ENCODE assay signal across 25 cellular contexts in genomic region chr4:86005998-86006397, GRCh38.
"Had no signal": no experiment of that assay in that cellular context is flagged by ENCODE, and none has a peak within 500 bp of the region (broad histone marks: within the 10 kb centered on the region; RNA-seq: fewer than 3 reads in every experiment).

No MANE protein-coding gene starts in this region.

- H3K27ac ChIP-seq: neutrophil, ovary, parathyroid adenoma, psoas muscle, right lobe of liver, sigmoid colon, stomach, thoracic aorta, tibial artery, transverse colon, vagina had no signal

- H3K36me3 ChIP-seq: ovary, right lobe of liver, sigmoid colon, thoracic aorta, transverse colon, vagina had no signal

- DNase-seq: naive thymus-derived CD8-positive, alpha-beta T cell; nephron progenitor cell; nucleus accumbens; ovary; posterior cingulate gyrus; psoas muscle; right cardiac atrium; right lobe of liver; sigmoid colon; small intestine; stimulated activated CD4-positive, alpha-beta T cell treated with anti-CD3 and anti-CD28 coated beads, Interleukin-15, amount 100 ng/mL, for 24 hours; stimulated activated CD4-positive, alpha-beta T cell treated with anti-CD3 and anti-CD28 coated beads, Interleukin-2, amount 100 ng/mL, for 24 hours; stimulated activated CD4-positive, alpha-beta T cell treated with anti-CD3 and anti-CD28 coated beads, Interleukin-2, amount 100 ng/mL, for 48 hours; stimulated activated CD4-positive, alpha-beta T cell treated with anti-CD3 and anti-CD28 coated beads, Interleukin-4, amount 100 ng/mL, for 24 hours; stimulated activated naive B cell treated with anti-CD40 and anti-IgM and Interleukin-4, amounts not matched to agents 10 μg/mL and 1 μg/mL and 100 μg/mL, for 72 hours; stimulated activated naive CD4-positive, alpha-beta T cell treated with Interleukin-2 at 50 U/mL for 16 hours; stomach; tibial artery; transverse colon had no signal

- H3K4me3 ChIP-seq: ovary, psoas muscle, right lobe of liver, sigmoid colon, stomach, thoracic aorta, tibial artery, transverse colon, vagina had no signal

- H3K4me1 ChIP-seq: parathyroid adenoma, psoas muscle, right lobe of liver, transverse colon, vagina had no signal

- H3K9me3 ChIP-seq: neutrophil, ovary, psoas muscle, right lobe of liver, sigmoid colon, stomach, thoracic aorta, tibial artery, transverse colon, vagina had no signal

- ATAC-seq: naive thymus-derived CD8-positive, alpha-beta T cell; natural killer cell treated with Interleukin-12 subunit alpha and Interleukin-12 subunit beta and Interleukin-15 and Interleukin-18, amount 100 ng/mL, for 72 hours; psoas muscle; right cardiac atrium; right lobe of liver; stimulated activated effector memory CD8-positive, alpha-beta T cell treated with anti-CD3 and anti-CD28 coated beads, Interleukin-12 subunit alpha, Interleukin-12 subunit beta, amount 100 ng/mL, for 72 hours; stimulated activated naive B cell treated with anti-CD40 and anti-IgM and Interleukin-4, amounts not matched to agents 10 μg/mL and 1 μg/mL and 100 μg/mL, for 72 hours had no signal

- H3K27me3 ChIP-seq: neutrophil, ovary, right lobe of liver, sigmoid colon, stomach, tibial artery, transverse colon, vagina had no signal
